12 cellular contexts compared by ENCODE assay signal in genomic region chr11:134528453-134528852, GRCh38.
A peak's percentile ranks its signal among the peaks of the same experiment; 100 is the strongest.
DNase-seq lines count a peak whose midpoint lies in the region; ATAC-seq and TF ChIP-seq lines count a peak whose summit lies in the region.
"Had no signal": no experiment of that assay in that cellular context is flagged by ENCODE, and none has a peak within 500 bp of the region (broad histone marks: within the 10 kb centered on the region; RNA-seq: fewer than 3 reads in every experiment).

No MANE protein-coding gene starts in this region.

- no peak overlapping the region for H3K9ac ChIP-seq in H9 (ENCODE audit: extremely low read depth, insufficient read length, low read length)

- no peaks in the 10 kb centered on the region for H3K79me2 ChIP-seq in H9 (ENCODE audit: insufficient read depth, low read length)

- no peak overlapping the region for H2BK12ac ChIP-seq in H9 (ENCODE audit: insufficient read length, low read depth, low read length)

- H4K20me1 ChIP-seq in H9 (ENCODE audit: control insufficient read depth, insufficient read depth, insufficient read length): no peaks in the 10 kb centered on the region

- no peak overlapping the region for H2BK5ac ChIP-seq in H9 (ENCODE audit: insufficient read length, low read length)

- no peak overlapping the region for H2BK120ac ChIP-seq in H9 (ENCODE audit: low read depth, low read length, poor library complexity, severe bottlenecking)

- WGBS in H9 (ENCODE audit: extremely low coverage, insufficient read length, low lambda C conversion rate): no CpG with 5 or more reads among the region's 8 CpGs

- no peak overlapping the region for H3K27ac ChIP-seq in H9 (ENCODE audit: insufficient read length, low read depth, low read length)
- H3K27ac ChIP-seq: 22Rv1 had no signal

- TF ChIP-seq CTCF in H9 (conservative IDR thresholded peaks at IDR 0.05): no peak

- H3K27ac Mint-ChIP-seq in activated CD4-positive, alpha-beta memory T cell treated with anti-CD3 and anti-CD28 coated beads, Interleukin-2, amount 10 ng/mL, durations not matched to agents 7 days and 5 days: no peak overlapping the region
- no peak overlapping the region for H3K27ac Mint-ChIP-seq in activated CD4-positive, alpha-beta memory T cell treated with anti-CD3 and anti-CD28 coated beads for 36 hours
- no peak overlapping the region; a peak in 1 of 7 replicates for H3K27ac Mint-ChIP-seq in H9

- no peaks in the 10 kb centered on the region for H3K27me3 ChIP-seq in H9 (ENCODE audit: insufficient read depth, low read length)
- H3K27me3 ChIP-seq: MG63 had no signal

- intact Hi-C loops in activated CD4-positive, alpha-beta memory T cell treated with anti-CD3 and anti-CD28 coated beads for 36 hours (cut with micrococcal nuclease): no loop called here
- intact Hi-C loops in sciatic nerve (cut with DNase I): no loop called here
- intact Hi-C loops in Right ventricle myocardium inferior (cut with DNase I): no loop called here

- H3K9me3 Mint-ChIP-seq in activated CD4-positive, alpha-beta memory T cell treated with anti-CD3 and anti-CD28 coated beads, Interleukin-2, amount 10 ng/mL, durations not matched to agents 7 days and 5 days: no peaks in the 10 kb centered on the region
- no peaks in the 10 kb centered on the region for H3K9me3 Mint-ChIP-seq in activated CD4-positive, alpha-beta memory T cell treated with anti-CD3 and anti-CD28 coated beads for 36 hours
- H3K9me3 Mint-ChIP-seq in H9: no peaks in the 10 kb centered on the region

- no peak overlapping the region for H3K14ac ChIP-seq in H9 (ENCODE audit: insufficient read depth, low read length)

- ATAC-seq in sciatic nerve (no peak), Right ventricle myocardium inferior (no peak)

- no peak overlapping the region for H4K5ac ChIP-seq in H9 (ENCODE audit: insufficient read length, low read depth, low read length)

- CTCF ChIA-PET in activated CD4-positive, alpha-beta memory T cell treated with anti-CD3 and anti-CD28 coated beads, Interleukin-2, amount 10 ng/mL, durations not matched to agents 7 days and 5 days (lab: Charles Lee): no interaction called here
- CTCF ChIA-PET in activated CD4-positive, alpha-beta memory T cell treated with anti-CD3 and anti-CD28 coated beads for 36 hours (lab: Charles Lee): no interaction called here

- no peak overlapping the region for H3K4me3 Mint-ChIP-seq in activated CD4-positive, alpha-beta memory T cell treated with anti-CD3 and anti-CD28 coated beads, Interleukin-2, amount 10 ng/mL, durations not matched to agents 7 days and 5 days
- no peak overlapping the region for H3K4me3 Mint-ChIP-seq in activated CD4-positive, alpha-beta memory T cell treated with anti-CD3 and anti-CD28 coated beads for 36 hours
- no peak overlapping the region for H3K4me3 Mint-ChIP-seq in H9

- H2BK20ac ChIP-seq in H9 (ENCODE audit: low read depth, low read length, poor library complexity, severe bottlenecking): no peak overlapping the region

- no peak overlapping the region for H2AFZ ChIP-seq in H9 (ENCODE audit: low read length)

- no peak overlapping the region for H3T11ph ChIP-seq in H9 (ENCODE audit: low read length)

- no peak overlapping the region for H3K18ac ChIP-seq in H9 (ENCODE audit: insufficient read length, low read depth, low read length)

- no peak overlapping the region for H3K4me2 ChIP-seq in H9 (ENCODE audit: insufficient read depth, insufficient read length, low read length)

- no peak overlapping the region for H2AK5ac ChIP-seq in H9 (ENCODE audit: insufficient read length, low read length)

- no peaks in the 10 kb centered on the region for H3K79me1 ChIP-seq in H9 (ENCODE audit: insufficient read depth, low read depth, low read length, poor library complexity, severe bottlenecking)

- no peaks in the 10 kb centered on the region for H3K36me3 Mint-ChIP-seq in activated CD4-positive, alpha-beta memory T cell treated with anti-CD3 and anti-CD28 coated beads, Interleukin-2, amount 10 ng/mL, durations not matched to agents 7 days and 5 days (ENCODE audit: low read depth)
- H3K36me3 Mint-ChIP-seq in activated CD4-positive, alpha-beta memory T cell treated with anti-CD3 and anti-CD28 coated beads for 36 hours: no peaks in the 10 kb centered on the region
- H3K36me3 Mint-ChIP-seq in H9 (ENCODE audit: insufficient read depth in 1 of 3, low read depth in 3 of 3): no peaks in the 10 kb centered on the region; a peak in 1 of 7 replicates

- no peak overlapping the region for H3K4ac ChIP-seq in H9 (ENCODE audit: low read depth, low read length)

- H3K4me1 ChIP-seq in H9 (ENCODE audit: insufficient read depth, low read length): no peaks in the 10 kb centered on the region

- H3K23me2 ChIP-seq in H9 (ENCODE audit: insufficient read length, low read depth, low read length, poor library complexity, severe bottlenecking): no peaks in the 10 kb centered on the region

- POLR2A ChIA-PET in activated CD4-positive, alpha-beta memory T cell treated with anti-CD3 and anti-CD28 coated beads, Interleukin-2, amount 10 ng/mL, durations not matched to agents 7 days and 5 days (lab: Charles Lee): no interaction called here
- POLR2A ChIA-PET in activated CD4-positive, alpha-beta memory T cell treated with anti-CD3 and anti-CD28 coated beads for 36 hours (lab: Charles Lee): no interaction called here

- H3K4me1 Mint-ChIP-seq in activated CD4-positive, alpha-beta memory T cell treated with anti-CD3 and anti-CD28 coated beads, Interleukin-2, amount 10 ng/mL, durations not matched to agents 7 days and 5 days: no peaks in the 10 kb centered on the region
- no peaks in the 10 kb centered on the region for H3K4me1 Mint-ChIP-seq in activated CD4-positive, alpha-beta memory T cell treated with anti-CD3 and anti-CD28 coated beads for 36 hours (ENCODE audit: low read depth)
- peaks cover 17 to 29% of the 10 kb centered on the region in 2 experiments for H3K4me1 Mint-ChIP-seq in H9

- H3K23ac ChIP-seq in H9 (ENCODE audit: insufficient read length, low read depth, low read length): no peak overlapping the region

- no peaks in the 10 kb centered on the region for H3K9me3 ChIP-seq in H9 (ENCODE audit: control insufficient read depth, low read depth, low read length)
- H3K9me3 ChIP-seq: MG63 had no signal

- no peak overlapping the region for H4K8ac ChIP-seq in H9 (replicated peaks; ENCODE audit: insufficient read length, low read depth, low read length)

- peaks cover 2% of the 10 kb centered on the region for H3K27me3 Mint-ChIP-seq in activated CD4-positive, alpha-beta memory T cell treated with anti-CD3 and anti-CD28 coated beads, Interleukin-2, amount 10 ng/mL, durations not matched to agents 7 days and 5 days
- peaks cover 2% of the 10 kb centered on the region for H3K27me3 Mint-ChIP-seq in activated CD4-positive, alpha-beta memory T cell treated with anti-CD3 and anti-CD28 coated beads for 36 hours
- H3K27me3 Mint-ChIP-seq in H9 (ENCODE audit: low read depth): peaks cover 2% of the 10 kb centered on the region

- no peak overlapping the region for H4K91ac ChIP-seq in H9 (ENCODE audit: insufficient read length, low read depth, low read length)

- no peak overlapping the region for H2BK15ac ChIP-seq in H9 (ENCODE audit: low read depth, low read length)

- no peak overlapping the region for H3K56ac ChIP-seq in H9 (ENCODE audit: insufficient read length, low read depth, low read length)

- peak; percentile 5 for DNase-seq in activated CD4-positive, alpha-beta memory T cell treated with anti-CD3 and anti-CD28 coated beads, Interleukin-2, amount 10 ng/mL, durations not matched to agents 7 days and 5 days
- DNase-seq in activated CD4-positive, alpha-beta memory T cell treated with anti-CD3 and anti-CD28 coated beads for 36 hours: no peak
- DNase-seq in H9 (peak; percentile 17), islet precursor cell (peak; percentile 37), sciatic nerve (ENCODE audit: low spot score) (peak; percentile 15), T1000 (lab: John Stamatoyannopoulos, UW) (no peak), Right ventricle myocardium inferior (ENCODE audit: missing footprints) (no peak), NCI-H69 (lab: John Stamatoyannopoulos, UW) (no peak)
- DNase-seq: MG63, NCI-H1092 treated with DMSO at 0.1 percent for 48 hours, NCI-H1694 had no signal

Comparison
In these comparisons a context has a peak if more than half of its experiments do, and no peak if none do; other contexts are left out.
1. DNase-seq: peak in activated CD4-positive, alpha-beta memory T cell treated with anti-CD3 and anti-CD28 coated beads, Interleukin-2, amount 10 ng/mL, durations not matched to agents 7 days and 5 days (single experiment), H9 (single experiment), islet precursor cell (single experiment) and sciatic nerve (single experiment); none in activated CD4-positive, alpha-beta memory T cell treated with anti-CD3 and anti-CD28 coated beads for 36 hours (single experiment), T1000 (single experiment), Right ventricle myocardium inferior (single experiment) and NCI-H69 (single experiment).